Comparison of ENCODE assay signal across 13 cellular contexts in genomic region chr2:106477647-106478046, GRCh38. TPM values are rescaled to one million over a fixed set of nuclear protein-coding genes. Genes with fewer than 3 reads are reported as not detected.
"Had no signal": no experiment of that assay in that cellular context is flagged by ENCODE, and none has a peak within 500 bp of the region (broad histone marks: within the 10 kb centered on the region; RNA-seq: fewer than 3 reads in every experiment).

No MANE protein-coding gene starts in this region.

RNA-seq across cellular contexts. Expression of gene RGPD3, which starts 9.4 kb away (rescaled TPM):
- total RNA-seq: left ventricle myocardium superior had no signal

RNA-seq across cellular contexts. Expression of gene CD8B2, which starts 9.5 kb away (rescaled TPM):
- total RNA-seq: dermis microvascular lymphatic vessel endothelial cell, endodermal cell, esophagus mucosa, glomerular endothelial cell, kidney epithelial cell, left cardiac atrium, left ventricle myocardium superior, lung microvascular endothelial cell, mesenteric fat pad, mesothelial cell of epicardium, myocyte had no signal
- polyA plus RNA-seq: heart right ventricle, keratinocyte had no signal
